In the genomic region with DNA sequence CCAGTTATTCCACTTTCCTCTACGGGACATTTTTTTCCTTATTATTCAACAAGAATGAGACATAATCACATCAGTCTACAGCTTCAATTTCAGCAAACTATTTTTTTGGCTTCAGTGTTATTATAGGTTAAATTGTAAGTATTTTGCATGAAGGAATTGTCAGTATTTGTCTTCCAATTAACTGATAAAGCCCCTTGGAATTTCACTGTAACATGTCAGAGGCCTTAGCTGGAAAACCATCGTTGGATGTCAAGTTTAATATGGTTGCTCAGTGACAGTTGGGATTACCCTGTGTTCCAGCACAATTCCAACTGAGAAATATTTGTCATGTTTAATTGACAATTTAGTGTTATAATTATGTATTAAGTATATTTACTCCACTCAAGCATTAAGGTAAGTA, we compare ENCODE assay signal across 20 cellular contexts.
"Had no signal": no experiment of that assay in that cellular context is flagged by ENCODE, and none has a peak within 500 bp of the region (broad histone marks: within the 10 kb centered on the region; RNA-seq: fewer than 3 reads in every experiment).

No MANE protein-coding gene starts in this region.

- H3K27me3 ChIP-seq: Peyer's patch, SJCRH30 had no signal

- H3K36me3 ChIP-seq: Peyer's patch, SJCRH30 had no signal

- H3K9me3 ChIP-seq: Peyer's patch, SJCRH30 had no signal

- H3K4me3 ChIP-seq: K562, Peyer's patch, SJCRH30 had no signal

- ATAC-seq: activated CD8-positive, alpha-beta memory T cell treated with anti-CD3 and anti-CD28 coated beads, Interleukin-2, amount 10 ng/mL, durations not matched to agents 7 days and 5 days; activated CD8-positive, alpha-beta T cell treated with anti-CD3 and anti-CD28 coated beads, Interleukin-2, amount 10 ng/mL, durations not matched to agents 7 days and 5 days; K562 had no signal

- H3K4me1 ChIP-seq: Peyer's patch, SJCRH30 had no signal

- DNase-seq: activated CD4-positive, alpha-beta T cell treated with anti-CD3 and anti-CD28 coated beads for 48 hours; activated CD4-positive, alpha-beta T cell treated with anti-CD3 and anti-CD28 coated beads, Interleukin-2, amount 50 U/mL, for 4 hours; activated CD4-positive, CD25-positive, alpha-beta regulatory T cell treated with anti-CD3 and anti-CD28 coated beads, Interleukin-2, amount 50 U/mL, for 72 hours; activated CD8-positive, alpha-beta memory T cell treated with anti-CD3 and anti-CD28 coated beads, Interleukin-2, amount 10 ng/mL, durations not matched to agents 7 days and 5 days; activated CD8-positive, alpha-beta T cell treated with anti-CD3 and anti-CD28 coated beads, Interleukin-2, amount 10 ng/mL, durations not matched to agents 7 days and 5 days; activated gamma-delta T cell; activated naive CD4-positive, alpha-beta T cell treated with anti-CD3 and anti-CD28 coated beads for 36 hours; activated T-cell treated with anti-CD3 and anti-CD28 coated beads, Interleukin-2, amount 50 U/mL, for 24 hours; anterior cingulate cortex; Kasumi-1; NCI-H146; NCI-H187 treated with DMSO at 0.1 percent for 48 hours; NCI-H2171; NCI-H345; NCI-H510A; Peyer's patch; Right ventricle myocardium superior; SJCRH30 had no signal

- H3K27ac ChIP-seq: Peyer's patch, RWPE1, SJCRH30 had no signal
